In genomic region chr2:105769504-105769903, GRCh38 we compare ENCODE assay signal across 10 cellular contexts. TPM values are rescaled to one million over a fixed set of nuclear protein-coding genes. Genes with fewer than 3 reads are reported as not detected.
A peak's percentile ranks its signal among the peaks of the same experiment; 100 is the strongest.
DNase-seq lines count a peak whose midpoint lies in the region; ATAC-seq and TF ChIP-seq lines count a peak whose summit lies in the region.
"Had no signal": no experiment of that assay in that cellular context is flagged by ENCODE, and none has a peak within 500 bp of the region (broad histone marks: within the 10 kb centered on the region; RNA-seq: fewer than 3 reads in every experiment).

No MANE protein-coding gene starts in this region.

- H3K9me3 Mint-ChIP-seq in chondrocyte (ENCODE audit: low read depth) (no peaks in the 10 kb centered on the region), nephron progenitor cell (no peaks in the 10 kb centered on the region)

- BruUV-seq in OCI-LY7 (replicated peaks; lab: Mats Ljungman, UMichigan), result no TSS peak

- intact Hi-C loops in OCI-LY7 (cut with micrococcal nuclease; ENCODE audit: unreplicated experiment), result no loop called here

- H3K4me1 Mint-ChIP-seq in chondrocyte (ENCODE audit: low read depth), result peaks cover 40% of the 10 kb centered on the region
- peaks cover 55% of the 10 kb centered on the region for H3K4me1 Mint-ChIP-seq in nephron progenitor cell

- H3K9me3 ChIP-seq in ES-I3 (ENCODE audit: control insufficient read depth, insufficient read depth, low read length) (no peaks in the 10 kb centered on the region), OCI-LY7 (ENCODE audit: low read length) (no peaks in the 10 kb centered on the region)

- no peak overlapping the region for H3K27ac ChIP-seq in OCI-LY7 (ENCODE audit: low read depth, low read length, poor library complexity, severe bottlenecking)
- H3K27ac ChIP-seq: GM23248 had no signal

- no peak for ATAC-seq in HG03139 (IDR thresholded peaks at IDR 0.05; ENCODE audit: unreplicated experiment)

- H4K20me1 ChIP-seq in OCI-LY7 (ENCODE audit: insufficient read depth, low read length), result no peaks in the 10 kb centered on the region

- H3K36me3 ChIP-seq in ES-I3 (ENCODE audit: insufficient read depth, low read length) (no peaks in the 10 kb centered on the region; the same call in 1 of the 2 replicates), OCI-LY7 (ENCODE audit: insufficient read depth, low read length) (no peaks in the 10 kb centered on the region; the same call in 1 of the 2 replicates)

- TF ChIP-seq CTCF in OCI-LY7 (conservative IDR thresholded peaks at IDR 0.05; ENCODE audit: low read length) (0 out of 2 replicates have a peak, but pooled peaks have one; percentile 22), chondrocyte (IDR thresholded peaks at IDR 0.05) (peak; percentile 34), nephron progenitor cell (IDR thresholded peaks at IDR 0.05) (peak; percentile 36)

- peak overlapping the region; percentile 20; the same call in 1 of the 2 replicates for H3K4me2 ChIP-seq in OCI-LY7 (ENCODE audit: low read length)

- H3K27ac Mint-ChIP-seq in chondrocyte (ENCODE audit: unreplicated experiment) (no peak overlapping the region), nephron progenitor cell (no peak overlapping the region)

- peaks cover 13% of the 10 kb centered on the region for H3K4me1 ChIP-seq in ES-I3 (ENCODE audit: insufficient read depth, low read length)
- peaks cover 16% of the 10 kb centered on the region for H3K4me1 ChIP-seq in OCI-LY7 (ENCODE audit: insufficient read depth, low read length, poor library complexity, severe bottlenecking)

- no peaks in the 10 kb centered on the region for H3K27me3 Mint-ChIP-seq in chondrocyte (ENCODE audit: low read depth)
- H3K27me3 Mint-ChIP-seq in nephron progenitor cell (ENCODE audit: low read depth, poor library complexity), result no peaks in the 10 kb centered on the region

- no peak for DNase-seq in OCI-LY7 (ENCODE audit: low spot score)
- no peak for DNase-seq in chondrocyte (ENCODE audit: low spot score)
- peak; percentile 26 for DNase-seq in nephron progenitor cell
- DNase-seq in COR-L47 (lab: John Stamatoyannopoulos, UW), result no peak
- no peak for DNase-seq in DMS53 (lab: John Stamatoyannopoulos, UW)
- no peak for DNase-seq in DMS 273 treated with DMSO at 0.1 percent for 48 hours (lab: John Stamatoyannopoulos, UW)

- peaks cover 6% of the 10 kb centered on the region for H3K36me3 Mint-ChIP-seq in chondrocyte (ENCODE audit: low read depth)
- H3K36me3 Mint-ChIP-seq in nephron progenitor cell (ENCODE audit: low read depth), result peaks cover 42% of the 10 kb centered on the region

- H3K79me2 ChIP-seq in OCI-LY7 (ENCODE audit: insufficient read depth, low read depth, low read length), result no peaks in the 10 kb centered on the region

- H3K4me3 Mint-ChIP-seq in chondrocyte (ENCODE audit: unreplicated experiment), result no peak overlapping the region
- no peak overlapping the region for H3K4me3 Mint-ChIP-seq in nephron progenitor cell

- H3K9ac ChIP-seq in ES-I3 (ENCODE audit: low read depth, low read length), result 0 out of 2 replicates have a peak overlapping the region, but pooled peaks have one; percentile 3
- H3K9ac ChIP-seq: GM23248 had no signal

- no peak overlapping the region for H2AFZ ChIP-seq in OCI-LY7 (ENCODE audit: low read length)
- H2AFZ ChIP-seq: GM23248 had no signal

- no peaks in the 10 kb centered on the region for H3K9me2 ChIP-seq in OCI-LY7 (ENCODE audit: insufficient read depth, low read length)

- H3K4me3 ChIP-seq in OCI-LY7 (ENCODE audit: low read depth, low read length, poor library complexity, severe bottlenecking), result no peak overlapping the region
- H3K4me3 ChIP-seq: GM23248, skin epidermis had no signal

- CTCF ChIA-PET in OCI-LY7 (lab: Charles Lee; ENCODE audit: unreplicated experiment), result no interaction called here

- POLR2A ChIA-PET in OCI-LY7 (lab: Charles Lee), result interaction anchor here (0.6 to 2.1 kb wide), 6 partner anchors 10 to 190 kb away, joined by 3 to 7 read pairs (median 3); no protein-coding TSS in a partner anchor

RNA-seq across cellular contexts. Expression of gene NCK2, which starts 24.8 kb away (rescaled TPM):
- 23.4 and 24.7 TPM in 2 replicates for total RNA-seq in OCI-LY7 (2014; rRNA removed; shearing (Covaris generic))
- 33.5 and 34.2 TPM in 2 replicates for total RNA-seq in OCI-LY7 (2022)
- total RNA-seq in chondrocyte, result 28.6 to 55.5 TPM (median 55.2 TPM) in 3 replicates
